In the genomic region with DNA sequence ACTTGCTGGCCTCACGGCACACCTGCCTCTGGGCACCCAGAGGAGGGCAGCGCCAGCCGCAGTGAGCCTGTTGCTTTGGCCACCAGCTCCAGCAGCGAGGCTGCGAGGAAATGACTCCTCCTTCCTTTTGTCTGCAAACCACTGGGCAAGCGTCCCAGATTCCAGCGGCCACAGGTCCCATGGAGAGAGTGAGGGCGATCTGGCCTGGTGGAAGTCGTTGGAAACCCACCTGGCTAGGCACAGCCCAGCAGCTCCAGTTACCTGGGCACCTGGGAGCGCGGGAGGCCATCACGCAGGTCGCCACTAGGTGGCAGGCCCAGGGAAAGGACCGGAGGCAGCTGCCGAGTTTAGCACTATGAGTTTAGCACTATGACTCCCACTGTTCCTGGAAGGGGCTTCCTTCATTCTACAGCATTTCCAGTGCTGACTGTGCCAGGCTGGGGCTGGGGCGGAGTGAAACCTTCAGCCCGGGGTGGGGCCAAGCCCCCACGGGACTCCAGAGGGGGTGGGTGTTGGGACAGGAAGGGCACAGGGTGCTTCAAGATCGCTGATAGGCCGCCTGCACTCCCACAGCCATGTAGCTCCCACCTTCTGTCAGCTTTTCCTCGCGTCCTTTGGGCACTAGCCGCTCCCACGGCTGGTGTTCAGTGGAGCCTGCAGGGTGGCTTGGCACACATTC, we compare ENCODE assay signal across 8 cellular contexts. TPM values are rescaled to one million over a fixed set of nuclear protein-coding genes. Genes with fewer than 3 reads are reported as not detected.
DNase-seq lines count a peak whose midpoint lies in the region; ATAC-seq and TF ChIP-seq lines count a peak whose summit lies in the region.

No MANE protein-coding gene starts in this region.

- H3K4me1 ChIP-seq in A673 (ENCODE audit: insufficient read depth, low read length, poor library complexity, severe bottlenecking) (peaks cover 12% of the 10 kb centered on the region), tibial nerve (peaks cover 0 to 52% (median 26%) of the 10 kb centered on the region in 4 donors)

- H3K4me3 ChIP-seq in A673 (ENCODE audit: low read depth, low read length, poor library complexity, severe bottlenecking) = no peak overlapping the region
- H3K4me3 ChIP-seq in dorsolateral prefrontal cortex = peak overlapping the region in 1 of 59 donors; percentile 4
- H3K4me3 ChIP-seq in tibial nerve = no peak overlapping the region

- H3K4me1 Mint-ChIP-seq in activated CD4-positive, alpha-beta T cell treated with anti-CD3 and anti-CD28 coated beads, Interleukin-2, amount 10 ng/mL, durations not matched to agents 24 days and 14 days = peaks cover 12% of the 10 kb centered on the region
- H3K4me1 Mint-ChIP-seq in nephron progenitor cell = peaks cover 8% of the 10 kb centered on the region

- no peak for TF ChIP-seq POLR2A in tibial nerve (IDR thresholded peaks at IDR 0.05)

- H3K27ac ChIP-seq in A673 (ENCODE audit: low read depth, low read length, poor library complexity, severe bottlenecking) (no peak overlapping the region), dorsolateral prefrontal cortex (no peak overlapping the region), tibial nerve (no peak overlapping the region)

- H3K36me3 ChIP-seq in A673 (ENCODE audit: insufficient read depth, low read length, poor library complexity, severe bottlenecking) (no peaks in the 10 kb centered on the region), tibial nerve (no peaks in the 10 kb centered on the region)

- peaks cover 50% of the 10 kb centered on the region for H3K27me3 Mint-ChIP-seq in activated CD4-positive, alpha-beta T cell treated with anti-CD3 and anti-CD28 coated beads, Interleukin-2, amount 10 ng/mL, durations not matched to agents 24 days and 14 days
- H3K27me3 Mint-ChIP-seq in nephron progenitor cell (ENCODE audit: low read depth, poor library complexity) = peaks cover 92% of the 10 kb centered on the region

- H3K9me3 Mint-ChIP-seq in activated CD4-positive, alpha-beta T cell treated with anti-CD3 and anti-CD28 coated beads, Interleukin-2, amount 10 ng/mL, durations not matched to agents 24 days and 14 days = no peaks in the 10 kb centered on the region
- H3K9me3 Mint-ChIP-seq in nephron progenitor cell = no peaks in the 10 kb centered on the region

- CTCF ChIA-PET in A673 (lab: Charles Lee) = interaction anchor here (1.1 to 1.6 kb wide), 4 partner anchors 9 to 21 kb away, joined by 4 to 9 read pairs (median 6); no protein-coding TSS in a partner anchor

- intact Hi-C loops in A673 (cut with micrococcal nuclease; ENCODE audit: unreplicated experiment) = no loop called here
- intact Hi-C loops in activated CD4-positive, alpha-beta T cell treated with anti-CD3 and anti-CD28 coated beads, Interleukin-2, amount 10 ng/mL, durations not matched to agents 24 days and 14 days (cut with micrococcal nuclease) = loop anchor here (5.0 kb wide), 2 partner anchors 39 to 176 kb away; no protein-coding TSS in a partner anchor
- intact Hi-C loops in dorsolateral prefrontal cortex (cut with DNase I) = no loop called here

- no peaks in the 10 kb centered on the region for H3K36me3 Mint-ChIP-seq in activated CD4-positive, alpha-beta T cell treated with anti-CD3 and anti-CD28 coated beads, Interleukin-2, amount 10 ng/mL, durations not matched to agents 24 days and 14 days (ENCODE audit: low read depth)
- H3K36me3 Mint-ChIP-seq in nephron progenitor cell (ENCODE audit: low read depth) = no peaks in the 10 kb centered on the region

- BruUV-seq in A673 (replicated peaks; lab: Mats Ljungman, UMichigan) = no TSS peak

- peak; percentile 44 for ATAC-seq in GM18858 (IDR thresholded peaks at IDR 0.05; ENCODE audit: unreplicated experiment)
- ATAC-seq in HG03439 (IDR thresholded peaks at IDR 0.05; ENCODE audit: unreplicated experiment) = no peak

- TF ChIP-seq CTCF in A673 (conservative IDR thresholded peaks at IDR 0.05; ENCODE audit: low read depth, low read length) (peak; percentile 88), dorsolateral prefrontal cortex (IDR thresholded peaks at IDR 0.05 in 54 of 56, conservative IDR thresholded peaks at IDR 0.05 in 2 of 56; ENCODE audit: low read depth in 1 of 56, partially characterized antibody in 56 of 56) (peak in 54 of 56 donors; percentile 25 to 64 (median 45)), nephron progenitor cell (IDR thresholded peaks at IDR 0.05) (peak; percentile 77), tibial nerve (IDR thresholded peaks at IDR 0.05) (peak; percentile 33 to 61 (median 46))

- POLR2A ChIA-PET in A673 (lab: Charles Lee; ENCODE audit: low non-redundant PET) = no interaction called here

- H3K27me3 ChIP-seq in A673 (replicated peaks; ENCODE audit: insufficient read depth, low read depth, low read length, poor library complexity) (peaks cover 71% of the 10 kb centered on the region), dorsolateral prefrontal cortex (peaks cover 8 to 100% (median 85%) of the 10 kb centered on the region in 45 donors), tibial nerve (peaks cover 0 to 96% of the 10 kb centered on the region in 2 donors)

- no peak for TF ChIP-seq EP300 in tibial nerve (IDR thresholded peaks at IDR 0.05)

- H3K9me3 ChIP-seq in A673 (ENCODE audit: low read depth, low read length, poor library complexity, severe bottlenecking) = no peaks in the 10 kb centered on the region
- H3K9me3 ChIP-seq in tibial nerve = no peaks in the 10 kb centered on the region

- DNase-seq in A673 (ENCODE audit: low spot score) = peak; percentile 60
- peak; percentile 97 for DNase-seq in NCI-H2196 (lab: John Stamatoyannopoulos, UW; ENCODE audit: unreplicated experiment)
- peak; percentile 92 for DNase-seq in activated CD4-positive, alpha-beta T cell treated with anti-CD3 and anti-CD28 coated beads, Interleukin-2, amount 10 ng/mL, durations not matched to agents 24 days and 14 days
- DNase-seq in dorsolateral prefrontal cortex = peak in 2 of 10 donors; percentile 16 to 74
- peak; percentile 69 for DNase-seq in nephron progenitor cell
- no peak for DNase-seq in tibial nerve (ENCODE audit: low spot score in 2 of 2)

- 11 to 16% methylated on average over 14 to 23 of the region's 24 CpGs for WGBS in tibial nerve, 2 donors

- peak overlapping the region; percentile 63 for H3K4me3 Mint-ChIP-seq in activated CD4-positive, alpha-beta T cell treated with anti-CD3 and anti-CD28 coated beads, Interleukin-2, amount 10 ng/mL, durations not matched to agents 24 days and 14 days
- no peak overlapping the region for H3K4me3 Mint-ChIP-seq in nephron progenitor cell

- H3K27ac Mint-ChIP-seq in activated CD4-positive, alpha-beta T cell treated with anti-CD3 and anti-CD28 coated beads, Interleukin-2, amount 10 ng/mL, durations not matched to agents 24 days and 14 days = no peak overlapping the region
- no peak overlapping the region for H3K27ac Mint-ChIP-seq in nephron progenitor cell

RNA-seq across cellular contexts. Expression of a gene that starts 1.1 kb away (rescaled TPM):
- total RNA-seq in A673 (2021) (not detected in 2 replicates), dorsolateral prefrontal cortex (1 to 10 TPM in 40 of 120 experiments, under 1 TPM in 23, not detected in 57; 0.26 to 5.3 (median 1.2) TPM), tibial nerve (1 to 10 TPM in 3 of 4 donors, under 1 TPM in 1; 0.60 to 6.1 (median 1.7) TPM)
- total RNA-seq in activated CD4-positive, alpha-beta T cell treated with anti-CD3 and anti-CD28 coated beads, Interleukin-2, amount 10 ng/mL, durations not matched to agents 24 days and 14 days = 0.49 and 1.3 TPM in 2 replicates

RNA-seq across cellular contexts. Expression of a gene that starts 3.7 kb away (rescaled TPM):
- total RNA-seq in A673 (2021) (not detected in 2 replicates), dorsolateral prefrontal cortex (under 1 TPM in 4 of 120 experiments, not detected in 116; 0.13 to 0.39 (median 0.26) TPM), tibial nerve (not detected)
- 0.19 and 0.26 TPM in 2 replicates for total RNA-seq in activated CD4-positive, alpha-beta T cell treated with anti-CD3 and anti-CD28 coated beads, Interleukin-2, amount 10 ng/mL, durations not matched to agents 24 days and 14 days

RNA-seq across cellular contexts. Expression of a gene that starts 29.9 kb away (rescaled TPM):
- total RNA-seq in A673 (2021) (129 and 132 TPM in 2 replicates), dorsolateral prefrontal cortex (100 to 1,000 TPM in 112 of 120 experiments, 10 to 100 TPM in 8; 67.4 to 236 (median 171) TPM), tibial nerve (10 to 100 TPM; 18.6 to 29.4 (median 23.2) TPM)
- total RNA-seq in activated CD4-positive, alpha-beta T cell treated with anti-CD3 and anti-CD28 coated beads, Interleukin-2, amount 10 ng/mL, durations not matched to agents 24 days and 14 days = 133 and 136 TPM in 2 replicates

RNA-seq across cellular contexts. Expression of a gene that starts 42.5 kb away (rescaled TPM):
- total RNA-seq in A673 (2021) (0.97 and 1.5 TPM in 2 replicates), dorsolateral prefrontal cortex (100 to 1,000 TPM in 3 of 120 experiments, 10 to 100 TPM in 117; 15.2 to 106 (median 54.0) TPM), tibial nerve (10 to 100 TPM; 32.3 to 79.8 (median 53.4) TPM)
- total RNA-seq in activated CD4-positive, alpha-beta T cell treated with anti-CD3 and anti-CD28 coated beads, Interleukin-2, amount 10 ng/mL, durations not matched to agents 24 days and 14 days = 139 and 146 TPM in 2 replicates

Comparison
In these comparisons a context has a peak if more than half of its experiments do, and no peak if none do; other contexts are left out.
1. DNase-seq: peak in A673 (single experiment), NCI-H2196 (single experiment), activated CD4-positive, alpha-beta T cell treated with anti-CD3 and anti-CD28 coated beads, Interleukin-2, amount 10 ng/mL, durations not matched to agents 24 days and 14 days (single experiment) and nephron progenitor cell (single experiment); none in tibial nerve (0 of 2).
2. Peak in every context shown above with its lines, with median percentiles within 50 percentile points of each other: CTCF ChIP-seq.